15 cellular contexts compared by ENCODE assay signal in genomic region chr22:23222033-23222840, GRCh38. TPM values are rescaled to one million over a fixed set of nuclear protein-coding genes. Genes with fewer than 3 reads are reported as not detected.
A peak's percentile ranks its signal among the peaks of the same experiment; 100 is the strongest.
DNase-seq lines count a peak whose midpoint lies in the region; ATAC-seq, FAIRE-seq and TF ChIP-seq lines count a peak whose summit lies in the region.
"Had no signal": no experiment of that assay in that cellular context is flagged by ENCODE, and none has a peak within 500 bp of the region (broad histone marks: within the 10 kb centered on the region; RNA-seq: fewer than 3 reads in every experiment).

No MANE protein-coding gene starts in this region.

- peaks cover 1% of the 10 kb centered on the region for H3K36me3 Mint-ChIP-seq in CD8-positive, alpha-beta T cell
- peaks cover 4% of the 10 kb centered on the region for H3K36me3 Mint-ChIP-seq in activated CD8-positive, alpha-beta T cell treated with anti-CD3 and anti-CD28 coated beads, Interleukin-2, amount 10 ng/mL, durations not matched to agents 7 days and 5 days (ENCODE audit: low read depth)
- no peaks in the 10 kb centered on the region for H3K36me3 Mint-ChIP-seq in natural killer cell

- TF ChIP-seq CTCF in CD8-positive, alpha-beta T cell (IDR thresholded peaks at IDR 0.05) = no peak
- TF ChIP-seq CTCF in natural killer cell (IDR thresholded peaks at IDR 0.05) = no peak

- in situ Hi-C loops in KBM-7 (cut with MboI; ENCODE audit: low pct_unique_long_range_greater_than_20kb, low sequenced_read_pairs) = no loop called here

- POLR2A ChIA-PET in CD8-positive, alpha-beta T cell (lab: Charles Lee) = no interaction called here
- POLR2A ChIA-PET in activated CD8-positive, alpha-beta T cell treated with anti-CD3 and anti-CD28 coated beads, Interleukin-2, amount 10 ng/mL, durations not matched to agents 7 days and 5 days (lab: Charles Lee) = no interaction called here

- H3K4me1 ChIP-seq in CD8-positive, alpha-beta T cell (ENCODE audit: insufficient read depth, low read length) = peaks cover 98% of the 10 kb centered on the region

- no peak for FAIRE-seq in frontal cortex (lab: Jason Lieb, UNC)

- no peaks in the 10 kb centered on the region for H3K9me3 Mint-ChIP-seq in CD8-positive, alpha-beta T cell
- no peaks in the 10 kb centered on the region for H3K9me3 Mint-ChIP-seq in activated CD8-positive, alpha-beta T cell treated with anti-CD3 and anti-CD28 coated beads, Interleukin-2, amount 10 ng/mL, durations not matched to agents 7 days and 5 days (ENCODE audit: insufficient read depth)
- no peaks in the 10 kb centered on the region for H3K9me3 Mint-ChIP-seq in natural killer cell

- H3K4me1 Mint-ChIP-seq in CD8-positive, alpha-beta T cell (ENCODE audit: low read depth) = peaks cover 97% of the 10 kb centered on the region
- H3K4me1 Mint-ChIP-seq in activated CD8-positive, alpha-beta T cell treated with anti-CD3 and anti-CD28 coated beads, Interleukin-2, amount 10 ng/mL, durations not matched to agents 7 days and 5 days (ENCODE audit: low read depth) = peaks cover 89% of the 10 kb centered on the region
- peaks cover 97 to 100% of the 10 kb centered on the region in 2 donors for H3K4me1 Mint-ChIP-seq in natural killer cell

- no peaks in the 10 kb centered on the region for H3K9me3 ChIP-seq in CD8-positive, alpha-beta T cell (ENCODE audit: low read length)
- H3K9me3 ChIP-seq: right lobe of liver, testis had no signal

- H3K27ac ChIP-seq in CD8-positive, alpha-beta T cell (ENCODE audit: low read depth, low read length) = no peak overlapping the region
- H3K27ac ChIP-seq: right lobe of liver, testis, WERI-Rb-1 had no signal

- no peak for DNase-seq in CD8-positive, alpha-beta T cell
- DNase-seq in KBM-7 (peak; percentile 21), natural killer cell (no peak), D341Med (ENCODE audit: low spot score) (no peak), left colon (no peak), frontal cortex (ENCODE audit: low spot score in 2 of 2) (no peak)
- DNase-seq in activated CD8-positive, alpha-beta T cell treated with anti-CD3 and anti-CD28 coated beads, Interleukin-2, amount 10 ng/mL, durations not matched to agents 7 days and 5 days = no peak
- DNase-seq: activated effector memory CD4-positive, alpha-beta T cell treated with Interleukin-2 at 50 U/mL for 16 hours; DMS 273 treated with DMSO at 0.1 percent for 48 hours; NCI-H1417 treated with DMSO at 0.1 percent for 48 hours; NCI-H524 treated with DMSO at 0.1 percent for 48 hours; right lobe of liver; SHP77; testis; WERI-Rb-1 had no signal

- H3K4me3 ChIP-seq in CD8-positive, alpha-beta T cell (ENCODE audit: low read depth, low read length) = no peak overlapping the region
- H3K4me3 ChIP-seq: right lobe of liver, testis had no signal

- no peaks in the 10 kb centered on the region for H3K27me3 Mint-ChIP-seq in CD8-positive, alpha-beta T cell (ENCODE audit: low read depth)
- H3K27me3 Mint-ChIP-seq in activated CD8-positive, alpha-beta T cell treated with anti-CD3 and anti-CD28 coated beads, Interleukin-2, amount 10 ng/mL, durations not matched to agents 7 days and 5 days (ENCODE audit: low read depth) = no peaks in the 10 kb centered on the region
- H3K27me3 Mint-ChIP-seq in natural killer cell (ENCODE audit: low read depth in 2 of 2) = no peaks in the 10 kb centered on the region

- peak overlapping the region; percentile 85 for H3K27ac Mint-ChIP-seq in CD8-positive, alpha-beta T cell
- H3K27ac Mint-ChIP-seq in activated CD8-positive, alpha-beta T cell treated with anti-CD3 and anti-CD28 coated beads, Interleukin-2, amount 10 ng/mL, durations not matched to agents 7 days and 5 days = peak overlapping the region; percentile 46
- peak overlapping the region; percentile 85 to 96 for H3K27ac Mint-ChIP-seq in natural killer cell

- intact Hi-C loops in CD8-positive, alpha-beta T cell (cut with DNase I, micrococcal nuclease) = no loop called here
- intact Hi-C loops in natural killer cell (cut with micrococcal nuclease) = no loop called here
- intact Hi-C loops in left colon (cut with DNase I, micrococcal nuclease) = no loop called here

- H3K36me3 ChIP-seq in CD8-positive, alpha-beta T cell (ENCODE audit: insufficient read depth, low read length) = no peaks in the 10 kb centered on the region
- H3K36me3 ChIP-seq: right lobe of liver had no signal

- H3K4me3 Mint-ChIP-seq in CD8-positive, alpha-beta T cell = no peak overlapping the region
- no peak overlapping the region for H3K4me3 Mint-ChIP-seq in activated CD8-positive, alpha-beta T cell treated with anti-CD3 and anti-CD28 coated beads, Interleukin-2, amount 10 ng/mL, durations not matched to agents 7 days and 5 days
- peak overlapping the region; percentile 43 for H3K4me3 Mint-ChIP-seq in natural killer cell

- H3K27me3 ChIP-seq in CD8-positive, alpha-beta T cell (ENCODE audit: insufficient read depth, low read length) = no peaks in the 10 kb centered on the region
- H3K27me3 ChIP-seq: right lobe of liver, testis had no signal

- CTCF ChIA-PET in CD8-positive, alpha-beta T cell (lab: Charles Lee) = no interaction called here
- CTCF ChIA-PET in activated CD8-positive, alpha-beta T cell treated with anti-CD3 and anti-CD28 coated beads, Interleukin-2, amount 10 ng/mL, durations not matched to agents 7 days and 5 days (lab: Charles Lee) = no interaction called here

- ATAC-seq in CD8-positive, alpha-beta T cell = no peak
- ATAC-seq in activated CD8-positive, alpha-beta T cell treated with anti-CD3 and anti-CD28 coated beads, Interleukin-2, amount 10 ng/mL, durations not matched to agents 7 days and 5 days = no peak
- ATAC-seq in natural killer cell (no peak), left colon (no peak)
- ATAC-seq: right lobe of liver had no signal

RNA-seq across cellular contexts. Expression of gene BCR, which starts 41.9 kb away (rescaled TPM):
- total RNA-seq in CD8-positive, alpha-beta T cell = 10 to 100 TPM; 72.1 to 78.5 TPM
- total RNA-seq in activated CD8-positive, alpha-beta T cell treated with anti-CD3 and anti-CD28 coated beads, Interleukin-2, amount 10 ng/mL, durations not matched to agents 7 days and 5 days = 10 to 100 TPM; 31.1 to 31.9 TPM
- total RNA-seq in natural killer cell = 100 to 1,000 TPM; 166 to 186 (median 167) TPM
- total RNA-seq in left colon = 10 to 100 TPM; 55.5 to 57.5 TPM
- 46.1 TPM for total RNA-seq in frontal cortex
